In genomic region chr3:56926513-56927282, GRCh38 we compare ENCODE assay signal across 13 cellular contexts.
A peak's percentile ranks its signal among the peaks of the same experiment; 100 is the strongest.
DNase-seq lines count a peak whose midpoint lies in the region; ATAC-seq and TF ChIP-seq lines count a peak whose summit lies in the region.
"Had no signal": no experiment of that assay in that cellular context is flagged by ENCODE, and none has a peak within 500 bp of the region (broad histone marks: within the 10 kb centered on the region; RNA-seq: fewer than 3 reads in every experiment).

No MANE protein-coding gene starts in this region.

- H3K9ac ChIP-seq in rectal smooth muscle tissue (ENCODE audit: low read length), result no peak overlapping the region

- H3K27ac ChIP-seq in RWPE2 (ENCODE audit: poor library complexity, severe bottlenecking) (peak overlapping the region; percentile 22), rectal smooth muscle tissue (ENCODE audit: low read depth, low read length) (peak overlapping the region; percentile 56)
- H3K27ac ChIP-seq: suprapubic skin had no signal

- DNase-seq in ELF-1 (ENCODE audit: low read depth, low spot score), result peak; percentile 40
- no peak for DNase-seq in RWPE2 (ENCODE audit: low spot score)
- DNase-seq in fibroblast of peridontal ligament (ENCODE audit: extremely low read depth), result peak; percentile 41
- DNase-seq in NCI-H2029 (lab: John Stamatoyannopoulos, UW), result no peak
- no peak for DNase-seq in HUDEP-2 (lab: John Stamatoyannopoulos, UW; ENCODE audit: unreplicated experiment in 76 of 76)
- DNase-seq in NCI-H1105 treated with DMSO at 0.1 percent for 48 hours (lab: John Stamatoyannopoulos, UW), result no peak
- DNase-seq: erythroblast, midbrain, NCI-H748 treated with DMSO at 0.1 percent for 48 hours had no signal

- ATAC-seq in RWPE2 (ENCODE audit: low read depth) (peak; percentile 51), HG03571 (IDR thresholded peaks at IDR 0.05; ENCODE audit: unreplicated experiment) (no peak)
- ATAC-seq: K562 had no signal

- peaks cover 24% of the 10 kb centered on the region for H3K4me1 ChIP-seq in RWPE2 (ENCODE audit: insufficient read depth, poor library complexity, severe bottlenecking)
- H3K4me1 ChIP-seq in rectal smooth muscle tissue (ENCODE audit: control insufficient read depth, insufficient read depth, low read length), result peaks cover 33% of the 10 kb centered on the region

- H3K9me3 ChIP-seq in RWPE2 (ENCODE audit: severe bottlenecking), result no peaks in the 10 kb centered on the region
- H3K9me3 ChIP-seq: suprapubic skin had no signal

- no peaks in the 10 kb centered on the region for H3K27me3 ChIP-seq in RWPE2 (ENCODE audit: insufficient read depth, poor library complexity, severe bottlenecking)
- no peaks in the 10 kb centered on the region for H3K27me3 ChIP-seq in rectal smooth muscle tissue (ENCODE audit: control insufficient read depth, insufficient read depth, low read length)
- H3K27me3 ChIP-seq: suprapubic skin had no signal

- no peak overlapping the region for H3K4me3 ChIP-seq in RWPE2 (ENCODE audit: severe bottlenecking)
- H3K4me3 ChIP-seq in rectal smooth muscle tissue (ENCODE audit: low read length), result no peak overlapping the region
- H3K4me3 ChIP-seq: K562, suprapubic skin had no signal

- H3K36me3 ChIP-seq in RWPE2 (ENCODE audit: low read depth) (no peaks in the 10 kb centered on the region), rectal smooth muscle tissue (ENCODE audit: control insufficient read depth, insufficient read depth, low read length) (no peaks in the 10 kb centered on the region)
- H3K36me3 ChIP-seq: suprapubic skin had no signal

- TF ChIP-seq CTCF in RWPE2 (IDR thresholded peaks at IDR 0.05; ENCODE audit: poor library complexity, severe bottlenecking), result no peak

Comparison
In these comparisons a context has a peak if more than half of its experiments do, and no peak if none do; other contexts are left out.
1. DNase-seq: peak in ELF-1 (single experiment) and fibroblast of peridontal ligament (single experiment); none in RWPE2 (single experiment), NCI-H2029 (single experiment), HUDEP-2 (0 of 76) and NCI-H1105 treated with DMSO at 0.1 percent for 48 hours (single experiment).